In the genomic region with DNA sequence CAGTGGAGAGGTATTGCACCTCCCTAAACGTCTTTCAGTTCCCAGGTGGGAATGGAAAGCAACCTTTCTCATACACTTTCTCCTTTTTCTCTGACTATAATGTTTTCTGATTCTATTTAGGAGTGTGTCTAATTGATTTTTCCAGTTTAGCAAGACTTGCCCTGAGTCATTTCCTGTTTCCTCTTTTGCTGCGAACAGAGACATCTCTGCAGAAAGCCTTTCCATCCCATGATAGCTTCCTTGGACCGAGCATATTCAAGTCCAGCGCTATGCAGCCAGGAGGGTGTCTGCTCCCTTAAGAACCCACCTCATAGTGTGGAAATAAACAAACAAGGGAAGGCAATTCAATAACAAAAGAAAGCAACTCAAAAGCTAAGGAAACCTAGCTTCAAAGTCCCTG, we compare ENCODE assay signal across 13 cellular contexts. TPM values are rescaled to one million over a fixed set of nuclear protein-coding genes. Genes with fewer than 3 reads are reported as not detected.
DNase-seq lines count a peak whose midpoint lies in the region; ATAC-seq and TF ChIP-seq lines count a peak whose summit lies in the region.
"Had no signal": no experiment of that assay in that cellular context is flagged by ENCODE, and none has a peak within 500 bp of the region (broad histone marks: within the 10 kb centered on the region; RNA-seq: fewer than 3 reads in every experiment).

No MANE protein-coding gene starts in this region.

- no peaks in the 10 kb centered on the region for H3K23me2 ChIP-seq in H9 (ENCODE audit: insufficient read length, low read depth, low read length, poor library complexity, severe bottlenecking)

- H3K36me3 ChIP-seq in SJCRH30 (no peaks in the 10 kb centered on the region), fibroblast of lung (ENCODE audit: control insufficient read depth, insufficient read depth, low read length) (no peaks in the 10 kb centered on the region), prostate gland (no peaks in the 10 kb centered on the region)

- no peak overlapping the region for H2BK12ac ChIP-seq in H9 (ENCODE audit: insufficient read length, low read depth, low read length)

- H3K27ac ChIP-seq in SJCRH30 (peak overlapping the region; percentile 98), fibroblast of lung (ENCODE audit: insufficient read depth, low read length) (no peak overlapping the region), prostate gland (no peak overlapping the region), H9 (ENCODE audit: insufficient read length, low read depth, low read length) (no peak overlapping the region)
- H3K27ac ChIP-seq: parathyroid adenoma had no signal

- H2BK15ac ChIP-seq in H9 (ENCODE audit: low read depth, low read length): no peak overlapping the region

- WGBS in prostate gland: 57% methylated on average over 4 of the region's 4 CpGs
- WGBS in H9 (ENCODE audit: extremely low coverage, insufficient read length, low lambda C conversion rate): no CpG with 5 or more reads among the region's 4 CpGs

- H3K9me3 Mint-ChIP-seq in H9: peaks cover 0 to 7% of the 10 kb centered on the region in 2 experiments; a peak in 2 of 5 replicates
- H3K9me3 Mint-ChIP-seq: type B pancreatic cell had no signal

- H3K27me3 ChIP-seq in SJCRH30 (no peaks in the 10 kb centered on the region), fibroblast of lung (ENCODE audit: control insufficient read depth, insufficient read depth, low read length) (no peaks in the 10 kb centered on the region), prostate gland (replicated peaks; ENCODE audit: insufficient read depth) (no peaks in the 10 kb centered on the region), H9 (ENCODE audit: insufficient read depth, low read length) (no peaks in the 10 kb centered on the region)

- H3K9ac ChIP-seq in fibroblast of lung (ENCODE audit: insufficient read depth, low read length) (no peak overlapping the region), H9 (ENCODE audit: extremely low read depth, insufficient read length, low read length) (no peak overlapping the region)
- H3K9ac ChIP-seq: parathyroid adenoma had no signal

- H3K27me3 Mint-ChIP-seq in H9 (ENCODE audit: low read depth): no peaks in the 10 kb centered on the region
- H3K27me3 Mint-ChIP-seq: type B pancreatic cell had no signal

- no peaks in the 10 kb centered on the region for H3K79me1 ChIP-seq in H9 (ENCODE audit: insufficient read depth, low read depth, low read length, poor library complexity, severe bottlenecking)

- H4K20me1 ChIP-seq in fibroblast of lung (ENCODE audit: control insufficient read depth, extremely low read depth, insufficient read depth, low read length) (no peaks in the 10 kb centered on the region), H9 (ENCODE audit: control insufficient read depth, insufficient read depth, insufficient read length) (no peaks in the 10 kb centered on the region)

- H3K36me3 Mint-ChIP-seq in H9 (ENCODE audit: insufficient read depth in 1 of 3, low read depth in 3 of 3): peaks cover 0 to 3% (median 0%) of the 10 kb centered on the region in 3 experiments; a peak in 2 of 7 replicates
- H3K36me3 Mint-ChIP-seq: type B pancreatic cell had no signal

- no peak overlapping the region for H4K8ac ChIP-seq in H9 (replicated peaks; ENCODE audit: insufficient read length, low read depth, low read length)

- no peak overlapping the region for H2BK20ac ChIP-seq in H9 (ENCODE audit: low read depth, low read length, poor library complexity, severe bottlenecking)

- H3K4me1 Mint-ChIP-seq in H9: peaks cover 0 to 4% of the 10 kb centered on the region in 2 experiments; a peak in 2 of 4 replicates

- H3K27ac Mint-ChIP-seq in H9: no peak overlapping the region
- H3K27ac Mint-ChIP-seq: type B pancreatic cell, WTC11 had no signal

- H2BK5ac ChIP-seq in H9 (ENCODE audit: insufficient read length, low read length): no peak overlapping the region

- intact Hi-C loops in prostate gland (cut with DNase I): no loop called here

- H3K4ac ChIP-seq in H9 (ENCODE audit: low read depth, low read length): no peak overlapping the region

- no peak for TF ChIP-seq POLR2A in prostate gland (IDR thresholded peaks at IDR 0.05)

- H3K4me3 ChIP-seq in AG10803 (ENCODE audit: low read length): no peak overlapping the region
- H3K4me3 ChIP-seq in SJCRH30: no peak overlapping the region
- H3K4me3 ChIP-seq in fibroblast of lung (replicated peaks in 1 of 4; ENCODE audit: control extremely low read depth in 1 of 4, insufficient read depth in 1 of 4, low read depth in 3 of 4, low read length in 4 of 4): no peak overlapping the region
- H3K4me3 ChIP-seq in prostate gland: no peak overlapping the region

- H3K9me3 ChIP-seq in SJCRH30 (replicated peaks): no peaks in the 10 kb centered on the region; the same call in 1 of the 2 replicates
- no peaks in the 10 kb centered on the region for H3K9me3 ChIP-seq in fibroblast of lung (ENCODE audit: control insufficient read depth, insufficient read depth, low read depth, low read length)
- H3K9me3 ChIP-seq in prostate gland: no peaks in the 10 kb centered on the region
- H3K9me3 ChIP-seq in H9 (ENCODE audit: control insufficient read depth, low read depth, low read length): no peaks in the 10 kb centered on the region

- no peak overlapping the region for H3T11ph ChIP-seq in H9 (ENCODE audit: low read length)

- no peak for ATAC-seq in HG03159 (IDR thresholded peaks at IDR 0.05; ENCODE audit: unreplicated experiment)
- ATAC-seq: WTC11 had no signal

- peak; percentile 48 for DNase-seq in AG10803 (ENCODE audit: low read depth)
- peak; percentile 61 for DNase-seq in HT1080 (ENCODE audit: low read depth)
- peak; percentile 84 to 95 for DNase-seq in SJCRH30
- peak in 1 of 2 donors; percentile 80 for DNase-seq in fibroblast of lung (ENCODE audit: low read depth in 2 of 2)
- no peak for DNase-seq in germinal center (ENCODE audit: low spot score)
- no peak for DNase-seq in prostate gland (ENCODE audit: low spot score)
- DNase-seq in H9: no peak
- DNase-seq: activated CD8-positive, alpha-beta memory T cell treated with anti-CD3 and anti-CD28 coated beads, Interleukin-2, amount 50 U/mL, for 4 hours; effector CD4-positive, alpha-beta T cell had no signal

- H3K79me2 ChIP-seq in fibroblast of lung (ENCODE audit: control insufficient read depth, insufficient read depth, low read length) (no peaks in the 10 kb centered on the region), H9 (ENCODE audit: insufficient read depth, low read length) (no peaks in the 10 kb centered on the region)
- H3K79me2 ChIP-seq: parathyroid adenoma had no signal

- no peak overlapping the region for H2BK120ac ChIP-seq in H9 (ENCODE audit: low read depth, low read length, poor library complexity, severe bottlenecking)

- H2AK5ac ChIP-seq in H9 (ENCODE audit: insufficient read length, low read length): no peak overlapping the region

- H3K4me3 Mint-ChIP-seq in H9: no peak overlapping the region
- H3K4me3 Mint-ChIP-seq: type B pancreatic cell, WTC11 had no signal

- H3K4me2 ChIP-seq in fibroblast of lung (ENCODE audit: extremely low read depth, insufficient read depth, low read length) (peak overlapping the region; percentile 63), H9 (ENCODE audit: insufficient read depth, insufficient read length, low read length) (no peak overlapping the region)

- peak overlapping the region; percentile 71 for H2AFZ ChIP-seq in fibroblast of lung (ENCODE audit: low read length)
- no peak overlapping the region for H2AFZ ChIP-seq in H9 (ENCODE audit: low read length)
- H2AFZ ChIP-seq: parathyroid adenoma had no signal

- H3K4me1 ChIP-seq in SJCRH30: peaks cover 44% of the 10 kb centered on the region
- H3K4me1 ChIP-seq in fibroblast of lung (ENCODE audit: control insufficient read depth, extremely low read depth, insufficient read depth, low read length): peaks cover 4% of the 10 kb centered on the region
- H3K4me1 ChIP-seq in prostate gland (replicated peaks): no peaks in the 10 kb centered on the region
- H3K4me1 ChIP-seq in H9 (ENCODE audit: insufficient read depth, low read length): no peaks in the 10 kb centered on the region
- H3K4me1 ChIP-seq: parathyroid adenoma had no signal

- no peak overlapping the region for H3K23ac ChIP-seq in H9 (ENCODE audit: insufficient read length, low read depth, low read length)

- H3K18ac ChIP-seq in H9 (ENCODE audit: insufficient read length, low read depth, low read length): no peak overlapping the region

- H3K14ac ChIP-seq in H9 (ENCODE audit: insufficient read depth, low read length): no peak overlapping the region

- TF ChIP-seq CTCF in AG10803 (conservative IDR thresholded peaks at IDR 0.05; ENCODE audit: low read length): no peak
- TF ChIP-seq CTCF in fibroblast of lung (conservative IDR thresholded peaks at IDR 0.05 in 1 of 2, IDR thresholded peaks at IDR 0.05 in 1 of 2; ENCODE audit: low read depth in 1 of 2, low read length in 2 of 2): no peak
- no peak for TF ChIP-seq CTCF in prostate gland (IDR thresholded peaks at IDR 0.05)
- TF ChIP-seq CTCF in H9 (conservative IDR thresholded peaks at IDR 0.05): no peak

- no peak overlapping the region for H4K5ac ChIP-seq in H9 (ENCODE audit: insufficient read length, low read depth, low read length)

- no peak overlapping the region for H4K91ac ChIP-seq in H9 (ENCODE audit: insufficient read length, low read depth, low read length)

- no peak overlapping the region for H3K56ac ChIP-seq in H9 (ENCODE audit: insufficient read length, low read depth, low read length)

RNA-seq across cellular contexts. Expression of a gene that starts 60.0 kb away (rescaled TPM):
- total RNA-seq in HT1080 (2014; rRNA removed; shearing (Covaris generic)): not detected in 2 replicates
- not detected in 2 replicates for polyA plus RNA-seq in HT1080 (2015; cell fraction: cytosol; rRNA removed)
- not detected in 2 replicates for polyA plus RNA-seq in HT1080 (2015; cell fraction: nucleus; rRNA removed)
- total RNA-seq in SJCRH30 (2014; rRNA removed; shearing (Covaris generic)): 8.3 and 8.7 TPM in 2 replicates
- 9.8 and 10.4 TPM in 2 replicates for total RNA-seq in fibroblast of lung
- 18.8 and 45.4 TPM in 2 replicates for polyA plus RNA-seq in fibroblast of lung
- polyA plus RNA-seq in fibroblast of lung (2012): 11.2 and 24.6 TPM in 2 replicates
- 13.1 and 84.2 TPM in 2 replicates for polyA minus RNA-seq in fibroblast of lung (ENCODE audit: low replicate concordance)
- total RNA-seq in prostate gland: 1 to 10 TPM; 1.2 to 2.3 TPM
- total RNA-seq in H9 (2021): 10.8 and 11.7 TPM in 2 replicates

Comparison
In these comparisons a context has a peak if more than half of its experiments do, and no peak if none do; other contexts are left out.
1. DNase-seq: peak in AG10803 (single experiment), HT1080 (single experiment) and SJCRH30 (2 of 2); none in germinal center (single experiment), prostate gland (single experiment) and H9 (single experiment).